ENCODE assay signal across 18 cellular contexts in the genomic region with DNA sequence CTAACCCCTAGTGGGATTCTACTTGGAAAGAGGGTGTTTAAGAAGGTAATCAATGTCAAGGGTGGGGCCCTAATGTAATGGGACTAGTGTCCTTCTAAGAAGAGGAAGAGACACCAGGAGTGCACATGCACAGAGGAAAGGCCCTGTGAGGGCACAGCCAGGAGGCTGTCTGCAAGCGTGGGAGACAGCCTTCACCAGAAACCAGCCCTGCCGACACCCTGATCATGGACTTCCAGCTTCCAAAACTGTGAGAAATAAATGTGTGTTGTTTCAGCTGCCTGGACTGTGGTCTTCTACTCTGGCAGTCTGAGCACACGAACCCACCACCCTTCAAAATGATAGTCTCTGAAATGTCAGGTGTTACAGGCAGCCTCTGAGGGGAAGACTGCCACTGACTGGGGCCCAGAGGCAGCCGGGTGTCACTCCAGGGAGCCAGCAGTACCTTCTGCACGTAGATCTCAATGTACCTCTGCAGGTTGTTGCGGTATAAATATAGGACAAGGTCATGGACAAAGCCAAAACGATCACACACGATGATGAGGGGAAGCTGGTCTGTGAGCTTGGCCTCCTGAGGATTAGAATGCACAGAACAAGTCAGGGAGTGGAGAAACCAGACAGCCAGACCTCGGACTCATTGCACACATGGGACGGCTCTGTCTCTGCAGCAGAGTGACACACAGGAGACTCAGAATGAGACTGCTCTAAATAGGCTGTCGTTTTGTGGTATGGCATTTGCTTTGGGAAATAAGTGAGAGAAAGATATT. TPM values are rescaled to one million over a fixed set of nuclear protein-coding genes. Genes with fewer than 3 reads are reported as not detected.
DNase-seq lines count a peak whose midpoint lies in the region; ATAC-seq, FAIRE-seq and TF ChIP-seq lines count a peak whose summit lies in the region.
"Had no signal": no experiment of that assay in that cellular context is flagged by ENCODE, and none has a peak within 500 bp of the region (broad histone marks: within the 10 kb centered on the region; RNA-seq: fewer than 3 reads in every experiment).

No MANE protein-coding gene starts in this region.

- H3K4me2 ChIP-seq in neuronal stem cell (ENCODE audit: insufficient read depth, low read length, poor library complexity, severe bottlenecking): no peak overlapping the region

- H3K14ac ChIP-seq in neuronal stem cell (ENCODE audit: low read length): no peak overlapping the region

- no peak overlapping the region for H4K8ac ChIP-seq in neuronal stem cell (ENCODE audit: low read depth, low read length)

- H3K27ac Mint-ChIP-seq in T-helper 17 cell: no peak overlapping the region
- no peak overlapping the region for H3K27ac Mint-ChIP-seq in activated CD4-positive, alpha-beta memory T cell treated with anti-CD3 and anti-CD28 coated beads, Interleukin-2, amount 10 ng/mL, durations not matched to agents 7 days and 5 days
- H3K27ac Mint-ChIP-seq: CD4-positive, alpha-beta T cell had no signal

- WGBS in neuronal stem cell (ENCODE audit: extremely low coverage in 2 of 2, insufficient read length in 2 of 2, insufficient replicate concordance in 1 of 2), 2 donors: no CpG with 5 or more reads among the region's 11 CpGs

- no peak overlapping the region for H2BK15ac ChIP-seq in neuronal stem cell (ENCODE audit: low read length)

- no peak overlapping the region for H3K4me3 ChIP-seq in bronchial epithelial cell (ENCODE audit: low read depth, low read length)
- H3K4me3 ChIP-seq in neuronal stem cell (ENCODE audit: low read length in 2 of 2): no peak overlapping the region
- H3K4me3 ChIP-seq: GM12878 had no signal

- H3K23ac ChIP-seq in neuronal stem cell (ENCODE audit: low read depth, low read length, poor library complexity): peak overlapping the region; percentile 38

- H3K4me1 Mint-ChIP-seq in T-helper 17 cell: peaks cover 4% of the 10 kb centered on the region
- peaks cover 4% of the 10 kb centered on the region for H3K4me1 Mint-ChIP-seq in activated CD4-positive, alpha-beta memory T cell treated with anti-CD3 and anti-CD28 coated beads, Interleukin-2, amount 10 ng/mL, durations not matched to agents 7 days and 5 days
- H3K4me1 Mint-ChIP-seq: CD14-positive monocyte had no signal

- no peak overlapping the region for H4K91ac ChIP-seq in neuronal stem cell (ENCODE audit: low read depth, low read length, poor library complexity)

- no peaks in the 10 kb centered on the region for H3K27me3 Mint-ChIP-seq in T-helper 17 cell
- no peaks in the 10 kb centered on the region for H3K27me3 Mint-ChIP-seq in activated CD4-positive, alpha-beta memory T cell treated with anti-CD3 and anti-CD28 coated beads, Interleukin-2, amount 10 ng/mL, durations not matched to agents 7 days and 5 days
- H3K27me3 Mint-ChIP-seq: CD4-positive, alpha-beta T cell; CD8-positive, alpha-beta memory T cell had no signal

- peaks cover 6% of the 10 kb centered on the region in 2 donors for H3K4me1 ChIP-seq in neuronal stem cell (ENCODE audit: control insufficient read depth in 2 of 2, insufficient read depth in 1 of 2, low read depth in 1 of 2, low read length in 2 of 2)

- no peak overlapping the region for H3K4me3 Mint-ChIP-seq in T-helper 17 cell
- no peak overlapping the region for H3K4me3 Mint-ChIP-seq in activated CD4-positive, alpha-beta memory T cell treated with anti-CD3 and anti-CD28 coated beads, Interleukin-2, amount 10 ng/mL, durations not matched to agents 7 days and 5 days
- H3K4me3 Mint-ChIP-seq: CD14-positive monocyte; CD4-positive, alpha-beta T cell; CD8-positive, alpha-beta memory T cell had no signal

- no peak overlapping the region for H2BK12ac ChIP-seq in neuronal stem cell (ENCODE audit: low read length)

- no peaks in the 10 kb centered on the region for H3K9me3 Mint-ChIP-seq in activated CD4-positive, alpha-beta memory T cell treated with anti-CD3 and anti-CD28 coated beads, Interleukin-2, amount 10 ng/mL, durations not matched to agents 7 days and 5 days
- H3K9me3 Mint-ChIP-seq: CD14-positive monocyte; CD4-positive, alpha-beta T cell; CD8-positive, alpha-beta memory T cell had no signal

- TF ChIP-seq CTCF in bronchial epithelial cell (IDR thresholded peaks at IDR 0.05; ENCODE audit: insufficient read depth, low read length, severe bottlenecking): no peak

- no peaks in the 10 kb centered on the region for H3K27me3 ChIP-seq in bronchial epithelial cell (ENCODE audit: control insufficient read depth, insufficient read depth, low read length)
- H3K27me3 ChIP-seq in neuronal stem cell (ENCODE audit: control insufficient read depth in 3 of 3, insufficient read depth in 3 of 3, low read depth in 1 of 3, low read length in 3 of 3): no peaks in the 10 kb centered on the region

- H2AK5ac ChIP-seq in neuronal stem cell (ENCODE audit: low read depth, low read length): no peak overlapping the region

- TF ChIP-seq POLR2A in GM12892 (IDR thresholded peaks at IDR 0.05; ENCODE audit: low read depth, low read length): no peak
- no peak for TF ChIP-seq POLR2A in H54 (IDR thresholded peaks at IDR 0.05; ENCODE audit: low read depth, low read length)

- H3K36me3 ChIP-seq in bronchial epithelial cell (ENCODE audit: control insufficient read depth, insufficient read depth, low read length) (peaks cover 21% of the 10 kb centered on the region), neuronal stem cell (replicated peaks in 1 of 2; ENCODE audit: control insufficient read depth in 2 of 2, insufficient read depth in 2 of 2, low read length in 2 of 2) (peaks cover 12 to 23% of the 10 kb centered on the region in 2 donors)

- no peaks in the 10 kb centered on the region for H3K79me1 ChIP-seq in neuronal stem cell (ENCODE audit: low read depth, low read length)

- no peak overlapping the region for H3K4ac ChIP-seq in neuronal stem cell (ENCODE audit: low read length)

- DNase-seq in GM12892 (ENCODE audit: insufficient read length) (no peak), bronchial epithelial cell (ENCODE audit: low read depth) (no peak), neuronal stem cell (ENCODE audit: low spot score) (no peak), H54 (ENCODE audit: insufficient read length, low spot score) (no peak), T-helper 17 cell (no peak)
- DNase-seq in activated CD4-positive, alpha-beta memory T cell treated with anti-CD3 and anti-CD28 coated beads, Interleukin-2, amount 10 ng/mL, durations not matched to agents 7 days and 5 days: no peak
- DNase-seq: CD4-positive, alpha-beta T cell; CD8-positive, alpha-beta memory T cell; DMS 273 treated with DMSO at 0.1 percent for 48 hours; EL; GDM1; GOT3; H7; HCEC 1CT had no signal

- no peak overlapping the region for H3K18ac ChIP-seq in neuronal stem cell (ENCODE audit: low read length)

- no peak overlapping the region for H3K27ac ChIP-seq in neuronal stem cell (replicated peaks; ENCODE audit: low read length)

- no peak overlapping the region for H2AFZ ChIP-seq in neuronal stem cell (ENCODE audit: low read length)

- H3K36me3 Mint-ChIP-seq in T-helper 17 cell (ENCODE audit: low read depth): no peaks in the 10 kb centered on the region
- no peaks in the 10 kb centered on the region for H3K36me3 Mint-ChIP-seq in activated CD4-positive, alpha-beta memory T cell treated with anti-CD3 and anti-CD28 coated beads, Interleukin-2, amount 10 ng/mL, durations not matched to agents 7 days and 5 days (ENCODE audit: low read depth)
- H3K36me3 Mint-ChIP-seq: CD8-positive, alpha-beta memory T cell had no signal

- H2BK120ac ChIP-seq in neuronal stem cell (ENCODE audit: low read depth, low read length): no peak overlapping the region

- CTCF ChIA-PET in activated CD4-positive, alpha-beta memory T cell treated with anti-CD3 and anti-CD28 coated beads, Interleukin-2, amount 10 ng/mL, durations not matched to agents 7 days and 5 days (lab: Charles Lee): no interaction called here

- H3K9ac ChIP-seq in neuronal stem cell (ENCODE audit: low read depth, low read length, poor library complexity): no peak overlapping the region

- H2BK5ac ChIP-seq in neuronal stem cell (ENCODE audit: low read length): no peak overlapping the region

- H3K9me3 ChIP-seq in neuronal stem cell (replicated peaks in 1 of 2; ENCODE audit: control insufficient read depth in 2 of 2, insufficient read depth in 1 of 2, low read depth in 1 of 2, low read length in 2 of 2): no peaks in the 10 kb centered on the region
- no peaks in the 10 kb centered on the region for H3K9me3 ChIP-seq in T-helper 17 cell (ENCODE audit: control insufficient read depth, low read length, poor library complexity, severe bottlenecking)

- POLR2A ChIA-PET in activated CD4-positive, alpha-beta memory T cell treated with anti-CD3 and anti-CD28 coated beads, Interleukin-2, amount 10 ng/mL, durations not matched to agents 7 days and 5 days (lab: Charles Lee): no interaction called here

- FAIRE-seq in GM12892 (lab: Jason Lieb, UNC) (peak; percentile 9), bronchial epithelial cell (lab: Jason Lieb, UNC) (peak; percentile 36), H54 (lab: Jason Lieb, UNC) (no peak)
- FAIRE-seq: D721Med, GM12878, GM18507 had no signal

- no peak for ATAC-seq in T-helper 17 cell
- ATAC-seq: GM12878 had no signal

RNA-seq across cellular contexts. Expression of a gene that starts 43.9 kb away (rescaled TPM):
- polyA plus RNA-seq in GM12892 (2012; ENCODE audit: missing spikeins): 27.7 TPM
- total RNA-seq in bronchial epithelial cell (62.3 and 71.6 TPM in 2 replicates), T-helper 17 cell (10 to 100 TPM; 18.4 to 21.3 TPM)
- polyA plus RNA-seq in neuronal stem cell (2013, experiment 1 of 2): 75.2 TPM
- 71.9 TPM for polyA plus RNA-seq in neuronal stem cell (2013, experiment 2 of 2)
- total RNA-seq in activated CD4-positive, alpha-beta memory T cell treated with anti-CD3 and anti-CD28 coated beads, Interleukin-2, amount 10 ng/mL, durations not matched to agents 7 days and 5 days: 10 to 100 TPM; 62.3 to 63.2 TPM
